In the genomic region with DNA sequence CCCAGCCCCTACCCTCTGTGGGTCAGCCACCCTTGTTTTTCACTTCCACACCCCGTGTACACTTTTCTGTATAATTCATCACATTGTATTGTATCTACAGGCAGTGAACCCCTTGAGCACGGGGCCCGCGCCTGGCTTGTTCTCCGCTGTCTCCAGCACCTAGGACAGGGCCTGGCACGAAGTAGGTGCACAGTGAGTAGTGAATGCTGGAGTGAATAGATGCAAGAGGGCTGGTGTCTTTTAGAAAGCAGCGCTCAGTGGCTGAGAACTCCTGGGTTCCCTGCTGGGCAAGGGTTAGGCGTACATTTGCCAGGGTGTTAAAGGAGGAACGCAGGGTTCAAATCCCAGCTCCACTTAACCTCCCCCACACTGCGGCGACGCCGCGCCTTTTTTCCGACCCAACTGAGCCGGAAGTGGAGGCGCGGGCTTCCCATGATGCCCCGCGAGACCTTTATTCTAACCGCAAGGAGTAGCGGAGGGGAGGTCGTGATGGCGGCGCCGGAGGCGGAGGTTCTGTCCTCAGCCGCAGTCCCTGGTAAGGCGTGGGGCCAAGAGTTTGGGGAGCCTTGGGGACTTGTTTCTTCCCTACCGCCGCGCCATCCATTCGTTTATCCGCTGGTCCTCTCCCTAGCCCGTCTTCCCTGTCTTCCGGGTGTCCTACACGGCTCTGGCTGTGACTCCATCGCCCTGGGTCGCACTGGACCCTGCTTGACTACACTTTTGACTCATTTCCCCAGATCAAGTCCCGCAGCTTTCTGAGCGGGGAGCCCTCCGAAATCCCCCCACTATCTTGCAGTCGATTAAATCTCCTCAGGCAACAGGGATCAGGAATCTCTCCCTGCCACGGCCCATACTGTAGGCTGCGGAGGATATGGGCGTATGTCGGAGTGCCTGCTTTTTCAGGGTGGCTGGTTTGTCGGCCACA, we compare ENCODE assay signal across 8 cellular contexts. TPM values are rescaled to one million over a fixed set of nuclear protein-coding genes. Genes with fewer than 3 reads are reported as not detected.
DNase-seq lines count a peak whose midpoint lies in the region; ATAC-seq and TF ChIP-seq lines count a peak whose summit lies in the region.

A gene with protein sequence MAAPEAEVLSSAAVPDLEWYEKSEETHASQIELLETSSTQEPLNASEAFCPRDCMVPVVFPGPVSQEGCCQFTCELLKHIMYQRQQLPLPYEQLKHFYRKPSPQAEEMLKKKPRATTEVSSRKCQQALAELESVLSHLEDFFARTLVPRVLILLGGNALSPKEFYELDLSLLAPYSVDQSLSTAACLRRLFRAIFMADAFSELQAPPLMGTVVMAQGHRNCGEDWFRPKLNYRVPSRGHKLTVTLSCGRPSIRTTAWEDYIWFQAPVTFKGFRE (plus strand): TSS at position 454 of the 925 bp plus-strand sequence. CDS start 36 bp downstream, at position 490.

- peaks cover 13% of the 10 kb centered on the region for H3K36me3 Mint-ChIP-seq in type B pancreatic cell

- ATAC-seq in HG02840 (IDR thresholded peaks at IDR 0.05; ENCODE audit: low FRiP score, unreplicated experiment) (peak; percentile 86), heart right ventricle (peak; percentile 86 to 96 (median 94))

- TF ChIP-seq CTCF in GM13976 (IDR thresholded peaks at IDR 0.05; ENCODE audit: borderline replicate concordance, control extremely low read depth, extremely low read depth, insufficient read depth, missing control alignments) = no peak
- no peak for TF ChIP-seq CTCF in heart right ventricle (IDR thresholded peaks at IDR 0.05)
- no peak for TF ChIP-seq CTCF in type B pancreatic cell (conservative IDR thresholded peaks at IDR 0.05)

- H3K27me3 Mint-ChIP-seq in type B pancreatic cell = no peaks in the 10 kb centered on the region

- peak within 1 kb of the TSS; percentile 53 to 95 (median 80) for H3K4me3 ChIP-seq in heart right ventricle

- peak within 1 kb of the TSS; percentile 100 for H3K4me3 Mint-ChIP-seq in type B pancreatic cell

- in situ Hi-C loops in GM13976 (cut with MboI; ENCODE audit: low sequenced_read_pairs, unreplicated experiment) = no loop called here

- H3K27me3 ChIP-seq in heart right ventricle = no peaks in the 10 kb centered on the region

- peaks cover 42% of the 10 kb centered on the region for H3K4me1 Mint-ChIP-seq in type B pancreatic cell (ENCODE audit: unreplicated experiment)

- DNase-seq in GM13976 (ENCODE audit: low spot score) = peak; percentile 85
- DNase-seq in NCI-H1694 (lab: John Stamatoyannopoulos, UW) = peak; percentile 79
- DNase-seq in heart right ventricle = peak; percentile 86
- DNase-seq in posterior vena cava (ENCODE audit: low spot score) = peak; percentile 95
- DNase-seq in type B pancreatic cell (ENCODE audit: extremely low spot score, unreplicated experiment) = peak; percentile 85

- H3K27ac ChIP-seq in adipose tissue (ENCODE audit: low read depth, low read length) (peak within 1 kb of the TSS; percentile 14), heart right ventricle (peak within 1 kb of the TSS; percentile 49 to 97 (median 90))

- H3K27ac Mint-ChIP-seq in type B pancreatic cell = peak within 1 kb of the TSS; percentile 92

- intact Hi-C loops in T-helper 1 cell treated with Interleukin-12 subunit alpha and Interleukin-12 subunit beta and Interleukin-4 antibody, amounts not matched to agents 30 ng/mL and 1 ng/mL, for 36 hours (cut with micrococcal nuclease) = loop anchor here (1.0 to 5.0 kb wide), 6 partner anchors 7 to 461 kb away; a partner anchor contains a TSS
- intact Hi-C loops in heart right ventricle (cut with DNase I) = no loop called here
- intact Hi-C loops in posterior vena cava (cut with DNase I) = loop anchor here in 1 of 2 donors (1.0 to 5.0 kb wide), 2 partner anchors 8 to 1193 kb away; no protein-coding TSS in a partner anchor

- 3 to 4% (median 4%) methylated on average over 47 to 48 of the region's 48 CpGs for WGBS in adipose tissue, 3 donors
- 4% methylated on average over 48 of the region's 48 CpGs for WGBS in heart right ventricle, 2 donors

- no peaks in the 10 kb centered on the region for H3K9me3 Mint-ChIP-seq in type B pancreatic cell

- no peaks in the 10 kb centered on the region for H3K9me3 ChIP-seq in heart right ventricle

- peaks cover 0 to 42% (median 20%) of the 10 kb centered on the region in 9 donors for H3K36me3 ChIP-seq in heart right ventricle

- peaks cover 11 to 58% (median 42%) of the 10 kb centered on the region in 9 donors for H3K4me1 ChIP-seq in heart right ventricle

RNA-seq across cellular contexts. Expression of the gene that starts here (rescaled TPM):
- total RNA-seq in T-helper 1 cell treated with Interleukin-12 subunit alpha and Interleukin-12 subunit beta and Interleukin-4 antibody, amounts not matched to agents 30 ng/mL and 1 ng/mL, for 36 hours = 46.8 and 47.1 TPM in 2 replicates
- polyA plus RNA-seq in adipose tissue (10 to 100 TPM; 14.8 to 20.5 (median 15.1) TPM), heart right ventricle (10 to 100 TPM; 13.5 to 29.2 TPM)
- total RNA-seq in heart right ventricle (10 to 100 TPM; 20.7 to 34.8 (median 28.1) TPM), posterior vena cava (10 to 100 TPM; 12.0 to 15.5 TPM), type B pancreatic cell (ENCODE audit: low replicate concordance) (33.3 and 40.0 TPM in 2 replicates)

Comparison
In these comparisons a context has a peak if more than half of its experiments do, and no peak if none do; other contexts are left out.
1. Peak in every context shown above with its lines: DNase-seq, ATAC-seq, H3K4me3 ChIP-seq and H3K27ac ChIP-seq.